ENCODE assay signal across 8 cellular contexts in the genomic region with DNA sequence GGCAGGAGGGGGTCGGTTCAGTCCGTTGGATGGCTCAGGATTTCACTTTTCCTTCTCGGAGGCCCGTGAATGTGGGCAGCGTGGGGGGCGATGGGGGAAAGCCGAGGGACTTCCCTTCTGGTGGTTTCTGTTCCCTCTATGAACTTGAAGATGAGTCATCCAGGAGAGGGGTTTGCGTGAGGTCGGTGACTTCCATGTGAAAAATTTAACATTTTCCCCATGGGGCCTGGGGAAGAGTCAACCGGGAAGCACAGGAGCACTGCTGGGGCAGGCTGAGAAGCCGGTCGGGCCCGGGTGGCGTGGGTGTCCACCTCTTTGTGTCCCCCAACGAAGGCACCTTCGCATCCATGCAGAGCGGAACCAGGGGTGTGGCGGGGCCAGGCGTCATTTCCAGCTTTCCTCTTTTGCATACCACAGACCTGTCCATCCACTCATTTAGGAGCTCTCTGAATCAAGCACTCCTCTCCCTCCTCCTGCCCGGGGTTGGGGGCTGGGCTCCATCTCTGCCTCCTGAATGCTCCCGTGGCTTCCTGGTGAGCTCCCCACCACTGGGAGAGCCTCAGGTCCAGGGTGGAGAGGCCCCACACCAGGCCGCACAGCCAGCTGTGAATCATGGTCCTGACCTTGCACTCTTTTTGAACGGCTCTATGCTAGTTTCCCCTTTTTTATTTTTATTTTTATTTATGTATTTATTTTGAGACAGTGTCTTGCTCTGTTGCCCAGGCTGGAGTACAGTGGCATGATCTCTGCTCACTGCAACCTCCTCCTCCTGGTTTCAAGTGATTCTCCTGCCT.
DNase-seq lines count a peak whose midpoint lies in the region; ATAC-seq and TF ChIP-seq lines count a peak whose summit lies in the region.

No MANE protein-coding gene starts in this region.

- intact Hi-C loops in CD4-positive, alpha-beta memory T cell (cut with micrococcal nuclease): loop anchor here (10.0 kb wide), 1 partner anchor 132 kb away; a partner anchor contains a TSS
- intact Hi-C loops in colonic mucosa (cut with DNase I): no loop called here

- peak overlapping the region; percentile 28 to 83 (median 78) for H3K4me3 Mint-ChIP-seq in CD4-positive, alpha-beta memory T cell
- H3K4me3 Mint-ChIP-seq in osteocyte (ENCODE audit: unreplicated experiment): no peak overlapping the region

- no peak overlapping the region for H3K27ac ChIP-seq in CD4-positive, alpha-beta memory T cell (ENCODE audit: low read depth, low read length)
- no peak overlapping the region for H3K27ac ChIP-seq in colonic mucosa

- ATAC-seq in GM19397 (IDR thresholded peaks at IDR 0.05; ENCODE audit: unreplicated experiment) (peak; percentile 34), HG03354 (IDR thresholded peaks at IDR 0.05; ENCODE audit: poor library complexity, severe bottlenecking, unreplicated experiment) (peak; percentile 53)
- ATAC-seq in activated CD4-positive, CD25-positive, alpha-beta regulatory T cell treated with anti-CD3 and anti-CD28 coated beads, Interleukin-2, amount 50 U/mL, for 24 hours: peak; percentile 15 to 28

- peak overlapping the region in 6 of 7 donors; percentile 59 to 92 (median 89) for H3K27ac Mint-ChIP-seq in CD4-positive, alpha-beta memory T cell
- no peak overlapping the region for H3K27ac Mint-ChIP-seq in osteocyte (ENCODE audit: unreplicated experiment)

- no peak for TF ChIP-seq CTCF in colonic mucosa (IDR thresholded peaks at IDR 0.05)
- TF ChIP-seq CTCF in osteocyte (IDR thresholded peaks at IDR 0.05): no peak

- H3K4me1 ChIP-seq in CD4-positive, alpha-beta memory T cell (ENCODE audit: insufficient read depth, low read length): peaks cover 47% of the 10 kb centered on the region
- H3K4me1 ChIP-seq in mononuclear cell (ENCODE audit: insufficient read depth, low read length) (peaks cover 70% of the 10 kb centered on the region), colonic mucosa (no peaks in the 10 kb centered on the region)

- H3K9ac ChIP-seq in colonic mucosa (ENCODE audit: low read depth in 2 of 2, low read length in 2 of 2): peak overlapping the region in 1 of 2 donors; percentile 20

- POLR2A ChIA-PET in CD4-positive, alpha-beta memory T cell (lab: Charles Lee; ENCODE audit: partially characterized antibody): no interaction called here

- H3K36me3 Mint-ChIP-seq in CD4-positive, alpha-beta memory T cell: no peaks in the 10 kb centered on the region
- no peaks in the 10 kb centered on the region for H3K36me3 Mint-ChIP-seq in osteocyte (ENCODE audit: unreplicated experiment)

- H3K27me3 Mint-ChIP-seq in CD4-positive, alpha-beta memory T cell: peaks cover 0 to 4% of the 10 kb centered on the region in 2 donors
- H3K27me3 Mint-ChIP-seq in osteocyte (ENCODE audit: unreplicated experiment): peaks cover 8% of the 10 kb centered on the region

- peak in 4 of 5 donors; percentile 12 to 67 (median 14) for DNase-seq in CD4-positive, alpha-beta memory T cell
- DNase-seq in colonic mucosa (no peak), osteocyte (ENCODE audit: extremely low spot score, unreplicated experiment) (no peak), dedifferentiated amniotic fluid mesenchymal stem cell (ENCODE audit: extremely low spot score) (no peak)

- CTCF ChIA-PET in CD4-positive, alpha-beta memory T cell (lab: Charles Lee; ENCODE audit: partially characterized antibody): interaction anchor here (0.8 kb wide), 1 partner anchor 349 kb away, joined by 5 read pairs; no protein-coding TSS in a partner anchor

- no peaks in the 10 kb centered on the region for H3K9me3 ChIP-seq in CD4-positive, alpha-beta memory T cell (ENCODE audit: control insufficient read depth in 1 of 2, low read length in 2 of 2)
- no peaks in the 10 kb centered on the region for H3K9me3 ChIP-seq in mononuclear cell (ENCODE audit: low read depth, low read length)
- no peaks in the 10 kb centered on the region for H3K9me3 ChIP-seq in colonic mucosa

- H3K4me3 ChIP-seq in CD4-positive, alpha-beta memory T cell (ENCODE audit: low read length in 2 of 2): no peak overlapping the region
- H3K4me3 ChIP-seq in mononuclear cell (ENCODE audit: low read length): peak overlapping the region; percentile 18
- H3K4me3 ChIP-seq in colonic mucosa: no peak overlapping the region

- no peaks in the 10 kb centered on the region for H3K27me3 ChIP-seq in CD4-positive, alpha-beta memory T cell (ENCODE audit: insufficient read depth, low read length)
- H3K27me3 ChIP-seq in mononuclear cell (ENCODE audit: insufficient read depth, low read length) (no peaks in the 10 kb centered on the region), colonic mucosa (no peaks in the 10 kb centered on the region)

- H3K36me3 ChIP-seq in CD4-positive, alpha-beta memory T cell (ENCODE audit: insufficient read depth, low read length): no peaks in the 10 kb centered on the region
- no peaks in the 10 kb centered on the region for H3K36me3 ChIP-seq in colonic mucosa

- peaks cover 28 to 78% (median 48%) of the 10 kb centered on the region in 4 donors for H3K4me1 Mint-ChIP-seq in CD4-positive, alpha-beta memory T cell
- peaks cover 8% of the 10 kb centered on the region for H3K4me1 Mint-ChIP-seq in osteocyte (ENCODE audit: unreplicated experiment)

- H3K9me3 Mint-ChIP-seq in CD4-positive, alpha-beta memory T cell: no peaks in the 10 kb centered on the region
- H3K9me3 Mint-ChIP-seq in osteocyte (ENCODE audit: unreplicated experiment): no peaks in the 10 kb centered on the region

Comparison
In these comparisons a context has a peak if more than half of its experiments do, and no peak if none do; other contexts are left out.
1. DNase-seq: peak in CD4-positive, alpha-beta memory T cell (4 of 5); none in colonic mucosa (single experiment), osteocyte (single experiment) and dedifferentiated amniotic fluid mesenchymal stem cell (single experiment).
2. Peak in every context shown above with its lines, with median percentiles within 50 percentile points of each other: ATAC-seq.